Comparison of ENCODE assay signal across 8 cellular contexts in the genomic region with DNA sequence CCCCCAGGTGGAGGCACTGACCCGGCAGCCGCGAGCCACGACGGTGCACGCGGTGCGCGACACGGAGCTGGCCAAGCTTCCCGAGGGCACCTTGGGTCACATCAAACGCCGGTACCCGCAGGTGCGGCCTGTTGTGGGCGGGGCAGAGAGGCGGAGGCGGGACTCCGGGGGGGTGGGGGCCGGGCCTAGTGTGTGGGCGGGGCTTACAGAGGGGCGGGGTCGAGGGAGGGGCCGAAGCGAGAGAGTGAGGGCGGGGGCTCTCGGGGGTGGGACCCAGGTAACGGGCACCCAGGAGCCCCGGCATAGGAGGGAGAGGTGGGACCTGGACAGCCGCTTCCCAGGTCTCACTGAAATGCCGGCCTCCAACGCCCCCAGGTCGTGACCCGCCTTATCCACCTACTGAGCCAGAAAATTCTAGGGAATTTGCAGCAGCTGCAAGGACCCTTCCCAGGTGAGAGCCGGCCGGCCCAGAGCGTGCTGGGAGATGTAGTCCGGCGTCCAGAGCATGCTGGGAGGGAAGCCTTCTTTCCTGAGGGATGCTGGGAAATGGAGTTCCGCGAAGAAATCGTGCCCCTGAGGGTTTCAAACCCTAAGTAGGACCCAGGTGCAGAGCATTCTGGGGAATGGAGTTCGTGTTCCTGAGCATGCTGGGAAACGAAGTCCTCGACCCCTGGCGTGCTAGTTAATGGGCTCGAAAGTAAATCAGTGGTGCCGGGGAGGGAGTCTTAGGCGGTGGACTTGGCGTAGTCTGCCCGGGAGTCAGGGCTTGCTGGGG. TPM values are rescaled to one million over a fixed set of nuclear protein-coding genes. Genes with fewer than 3 reads are reported as not detected.
DNase-seq lines count a peak whose midpoint lies in the region; ATAC-seq, FAIRE-seq and TF ChIP-seq lines count a peak whose summit lies in the region.

No MANE protein-coding gene starts in this region.

- ATAC-seq in GM19351 (IDR thresholded peaks at IDR 0.05; ENCODE audit: unreplicated experiment) (no peak), GM21390 (IDR thresholded peaks at IDR 0.05; ENCODE audit: unreplicated experiment) (no peak)

- H3K9ac ChIP-seq in skeletal muscle tissue (ENCODE audit: low read depth in 1 of 3, low read length in 3 of 3), result no peak overlapping the region

- H3K9me3 ChIP-seq in iPS-18c (ENCODE audit: control insufficient read depth, insufficient read depth, low read length), result no peaks in the 10 kb centered on the region
- no peaks in the 10 kb centered on the region for H3K9me3 ChIP-seq in skeletal muscle tissue (ENCODE audit: control insufficient read depth in 3 of 3, low read length in 3 of 3)

- DNase-seq in GM10266 (ENCODE audit: extremely low spot score) (peak; percentile 78), NCI-H1930 (lab: John Stamatoyannopoulos, UW) (peak; percentile 83 to 86), brain microvascular endothelial cell (peak; percentile 27), H54 (ENCODE audit: insufficient read length, low spot score) (no peak)

- FAIRE-seq in H54 (lab: Jason Lieb, UNC), result no peak

- H3K27me3 ChIP-seq in brain microvascular endothelial cell (replicated peaks), result no peaks in the 10 kb centered on the region
- no peaks in the 10 kb centered on the region for H3K27me3 ChIP-seq in skeletal muscle tissue (ENCODE audit: control insufficient read depth in 3 of 3, insufficient read depth in 3 of 3, low read length in 3 of 3)

- peaks cover 25% of the 10 kb centered on the region for H3K36me3 ChIP-seq in brain microvascular endothelial cell (replicated peaks)
- peaks cover 13 to 22% (median 21%) of the 10 kb centered on the region in 3 donors for H3K36me3 ChIP-seq in skeletal muscle tissue (ENCODE audit: control insufficient read depth in 3 of 3, insufficient read depth in 3 of 3, low read length in 3 of 3)

- H3K4me3 ChIP-seq in brain microvascular endothelial cell (ENCODE audit: low read depth, low read length), result peak overlapping the region; percentile 24
- peak overlapping the region; percentile 57; the same call in 1 of the 2 replicates for H3K4me3 ChIP-seq in iPS-18c (ENCODE audit: insufficient read depth, low read depth, low read length)
- H3K4me3 ChIP-seq in skeletal muscle tissue (ENCODE audit: low read length in 3 of 3), result peak overlapping the region; percentile 43 to 65 (median 64)

- TF ChIP-seq POLR2A in H54 (IDR thresholded peaks at IDR 0.05; ENCODE audit: low read depth, low read length), result no peak

- TF ChIP-seq CTCF in GM10266 (IDR thresholded peaks at IDR 0.05; ENCODE audit: control insufficient read depth, insufficient read depth, low read depth, missing control alignments) (no peak), brain microvascular endothelial cell (IDR thresholded peaks at IDR 0.05; ENCODE audit: low read depth, low read length, missing control alignments) (no peak)

- H3K4me1 ChIP-seq in skeletal muscle tissue (ENCODE audit: control insufficient read depth in 3 of 3, insufficient read depth in 3 of 3, low read length in 3 of 3), result peaks cover 0 to 5% (median 3%) of the 10 kb centered on the region in 3 donors

- H3K27ac ChIP-seq in brain microvascular endothelial cell, result no peak overlapping the region
- peak overlapping the region; percentile 30 for H3K27ac ChIP-seq in skeletal muscle tissue (ENCODE audit: low read depth, low read length)

- in situ Hi-C loops in brain microvascular endothelial cell (cut with HindIII; ENCODE audit: low pct_ligation_motif_present, low sequenced_read_pairs), result no loop called here

RNA-seq across cellular contexts. Expression of a gene that starts 15.7 kb away (rescaled TPM):
- 52.7 TPM for total RNA-seq in skeletal muscle tissue

RNA-seq across cellular contexts. Expression of a gene that starts 28.8 kb away (rescaled TPM):
- total RNA-seq in skeletal muscle tissue, result 5.2 TPM

RNA-seq across cellular contexts. Expression of a gene that starts 35.3 kb away (rescaled TPM):
- 14.6 TPM for total RNA-seq in skeletal muscle tissue

RNA-seq across cellular contexts. Expression of a gene that starts 44.5 kb away (rescaled TPM):
- total RNA-seq in skeletal muscle tissue, result not detected
